20 cellular contexts compared by ENCODE assay signal in the genomic region with DNA sequence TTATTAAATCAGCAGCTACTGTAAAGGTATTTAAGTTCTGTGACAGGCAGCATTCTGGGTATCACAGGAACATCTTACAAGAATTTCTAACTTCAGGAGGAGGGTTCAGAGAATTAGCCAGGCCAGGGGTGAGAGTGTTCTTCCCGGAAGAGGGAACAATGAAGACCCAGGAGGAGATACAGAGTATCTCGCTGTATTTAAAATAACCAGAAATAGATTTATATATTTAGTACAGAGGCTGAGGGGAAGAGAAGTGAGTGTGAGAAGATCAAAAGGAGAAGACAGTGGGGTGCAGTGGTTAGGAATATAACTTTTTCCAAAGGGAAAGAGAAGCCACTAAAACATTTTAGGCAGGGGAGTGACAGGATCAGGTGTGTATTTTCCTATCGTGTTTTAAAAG.
"Had no signal": no experiment of that assay in that cellular context is flagged by ENCODE, and none has a peak within 500 bp of the region (broad histone marks: within the 10 kb centered on the region; RNA-seq: fewer than 3 reads in every experiment).

No MANE protein-coding gene starts in this region.

- H3K36me3 Mint-ChIP-seq: stimulated activated effector memory CD8-positive, alpha-beta T cell treated with anti-CD3 and anti-CD28 coated beads, Interleukin-12 subunit alpha, Interleukin-12 subunit beta, amount 100 ng/mL, for 72 hours had no signal

- H3K27ac Mint-ChIP-seq: effector memory CD8-positive, alpha-beta T cell; naive B cell; stimulated activated effector memory CD8-positive, alpha-beta T cell treated with anti-CD3 and anti-CD28 coated beads, Interleukin-12 subunit alpha, Interleukin-12 subunit beta, amount 100 ng/mL, for 72 hours; type B pancreatic cell had no signal

- H3K4me3 Mint-ChIP-seq: dendritic cell treated with granulocyte-macrophage colony-stimulating factor and Interleukin-4, amounts not matched to agents 40 ng/mL and 50 ng/mL, for 4 days; effector memory CD8-positive, alpha-beta T cell; naive B cell; stimulated activated effector memory CD8-positive, alpha-beta T cell treated with anti-CD3 and anti-CD28 coated beads, Interleukin-12 subunit alpha, Interleukin-12 subunit beta, amount 100 ng/mL, for 72 hours; type B pancreatic cell had no signal

- H3K9me3 Mint-ChIP-seq: dendritic cell treated with granulocyte-macrophage colony-stimulating factor and Interleukin-4, amounts not matched to agents 40 ng/mL and 50 ng/mL, for 4 days; effector memory CD8-positive, alpha-beta T cell; stimulated activated effector memory CD8-positive, alpha-beta T cell treated with anti-CD3 and anti-CD28 coated beads, Interleukin-12 subunit alpha, Interleukin-12 subunit beta, amount 100 ng/mL, for 72 hours had no signal

- H3K4me3 ChIP-seq: esophagus squamous epithelium, gastroesophageal sphincter, hepatocyte, suprapubic skin, thyroid gland had no signal

- H3K27ac ChIP-seq: esophagus squamous epithelium, gastroesophageal sphincter, hepatocyte, neutrophil, suprapubic skin, thyroid gland had no signal

- H3K27me3 ChIP-seq: esophagus squamous epithelium, gastroesophageal sphincter, hepatocyte, neutrophil, suprapubic skin, thyroid gland had no signal

- H3K9me3 ChIP-seq: esophagus squamous epithelium, gastroesophageal sphincter, neutrophil, suprapubic skin, thyroid gland had no signal

- ATAC-seq: effector memory CD8-positive, alpha-beta T cell; gastroesophageal sphincter; stimulated activated effector memory CD8-positive, alpha-beta T cell treated with anti-CD3 and anti-CD28 coated beads, Interleukin-12 subunit alpha, Interleukin-12 subunit beta, amount 100 ng/mL, for 72 hours; stimulated activated naive CD8-positive, alpha-beta T cell treated with anti-CD3 and anti-CD28 coated beads, Interleukin-15, Interleukin-2, amounts not matched to agents 100 U/mL and 50 U/mL, for 24 hours had no signal

- H3K4me1 ChIP-seq: esophagus squamous epithelium, suprapubic skin, thyroid gland had no signal

- H3K36me3 ChIP-seq: esophagus squamous epithelium, gastroesophageal sphincter, neutrophil, suprapubic skin, thyroid gland had no signal

- H3K27me3 Mint-ChIP-seq: dendritic cell treated with granulocyte-macrophage colony-stimulating factor and Interleukin-4, amounts not matched to agents 40 ng/mL and 50 ng/mL, for 4 days; effector memory CD8-positive, alpha-beta T cell; naive B cell; type B pancreatic cell had no signal

- DNase-seq: effector memory CD8-positive, alpha-beta T cell; esophagus squamous epithelium; foreskin fibroblast; glutamatergic neuron; kidney; left cardiac atrium; mesendoderm; naive B cell; small intestine; stimulated activated CD4-positive, alpha-beta T cell treated with anti-CD3 and anti-CD28 coated beads, Interleukin-4, amount 100 ng/mL, for 1 hour; stimulated activated CD8-positive, alpha-beta memory T cell treated with anti-CD3 and anti-CD28 coated beads, Interleukin-4, amount 100 ng/mL, for 48 hours; stimulated activated naive CD8-positive, alpha-beta T cell treated with anti-CD3 and anti-CD28 coated beads, Interleukin-15, Interleukin-2, amounts not matched to agents 100 U/mL and 50 U/mL, for 24 hours; thyroid gland had no signal
